In the genomic region with DNA sequence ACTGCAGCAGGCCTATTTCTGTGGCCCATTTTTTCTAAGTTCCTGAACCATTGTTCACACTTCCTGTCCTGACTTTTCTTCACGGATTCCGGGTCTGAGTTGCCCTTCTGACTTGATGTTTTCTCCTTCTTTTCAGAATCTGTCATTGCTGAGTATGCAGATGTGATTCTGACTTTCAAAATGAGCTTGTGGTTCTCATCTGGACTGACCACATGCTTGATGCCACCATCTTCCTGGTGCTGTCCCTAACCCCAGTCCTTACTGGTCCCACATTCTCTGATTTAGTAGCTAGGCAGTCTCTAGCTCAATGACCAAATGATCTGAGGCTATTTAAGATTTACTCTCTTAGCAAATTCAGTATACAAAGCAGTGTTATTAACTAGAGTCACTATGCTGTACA, we compare ENCODE assay signal across 25 cellular contexts.
"Had no signal": no experiment of that assay in that cellular context is flagged by ENCODE, and none has a peak within 500 bp of the region (broad histone marks: within the 10 kb centered on the region; RNA-seq: fewer than 3 reads in every experiment).

No MANE protein-coding gene starts in this region.

- H3K9me3 ChIP-seq: esophagus squamous epithelium, gastroesophageal sphincter had no signal

- H3K36me3 ChIP-seq: brain microvascular endothelial cell, esophagus squamous epithelium, gastroesophageal sphincter, heart right ventricle had no signal

- H3K27ac ChIP-seq: brain microvascular endothelial cell, coronary artery, dorsolateral prefrontal cortex, esophagus squamous epithelium, gastroesophageal sphincter, heart right ventricle had no signal

- H3K27me3 ChIP-seq: brain microvascular endothelial cell, esophagus squamous epithelium, gastroesophageal sphincter, heart right ventricle had no signal

- H3K4me1 ChIP-seq: esophagus squamous epithelium, gastroesophageal sphincter had no signal

- H3K4me3 ChIP-seq: coronary artery, dorsolateral prefrontal cortex, esophagus squamous epithelium, gastroesophageal sphincter, heart right ventricle had no signal

- DNase-seq: activated CD4-positive, alpha-beta T cell treated with anti-CD3 and anti-CD28 coated beads for 36 hours; activated CD4-positive, alpha-beta T cell treated with anti-CD3 and anti-CD28 coated beads, Interleukin-2, amount 50 U/mL, for 1 hour; activated CD4-positive, alpha-beta T cell treated with anti-CD3 and anti-CD28 coated beads, Interleukin-2, amount 50 U/mL, for 48 hours; activated CD4-positive, CD25-positive, alpha-beta regulatory T cell; activated CD4-positive, CD25-positive, alpha-beta regulatory T cell treated with anti-CD3 and anti-CD28 coated beads, Interleukin-2, amount 50 U/mL, for 72 hours; activated CD8-positive, alpha-beta memory T cell treated with anti-CD3 and anti-CD28 coated beads for 24 hours; activated CD8-positive, alpha-beta T cell treated with anti-CD3 and anti-CD28 coated beads for 36 hours; activated effector memory CD4-positive, alpha-beta T cell treated with Interleukin-2 at 50 U/mL for 16 hours; activated gamma-delta T cell treated with Interleukin-2 at 50 U/mL for 16 hours; activated naive CD4-positive, alpha-beta T cell treated with anti-CD3 and anti-CD28 coated beads, Interleukin-2, amount 50 U/mL, for 16 hours; activated naive CD4-positive, alpha-beta T cell treated with Interleukin-2 at 50 U/mL for 16 hours; activated T-cell treated with anti-CD3 and anti-CD28 coated beads, Interleukin-2, amount 50 U/mL, for 4 hours; amniotic stem cell; anterior cingulate cortex; brain microvascular endothelial cell; dorsolateral prefrontal cortex; effector memory CD4-positive, alpha-beta T cell; endodermal cell; erythroblast; esophagus squamous epithelium; foreskin melanocyte; heart right ventricle; T-helper 2 cell had no signal
